ENCODE assay signal across 32 cellular contexts in genomic region chr4:114361249-114361648, GRCh38.
DNase-seq lines count a peak whose midpoint lies in the region; ATAC-seq and TF ChIP-seq lines count a peak whose summit lies in the region.
"Had no signal": no experiment of that assay in that cellular context is flagged by ENCODE, and none has a peak within 500 bp of the region (broad histone marks: within the 10 kb centered on the region; RNA-seq: fewer than 3 reads in every experiment).

No MANE protein-coding gene starts in this region.

- no peaks in the 10 kb centered on the region for H3K9me3 Mint-ChIP-seq in osteocyte (ENCODE audit: unreplicated experiment)
- H3K9me3 Mint-ChIP-seq: activated T-cell treated with anti-CD3 and anti-CD28 coated beads, Interleukin-2, amount 50 U/mL, for 24 hours; T-cell; WTC11 had no signal

- H3K36me3 ChIP-seq in adipocyte (ENCODE audit: control insufficient read depth, insufficient read depth, low read length, severe bottlenecking): no peaks in the 10 kb centered on the region
- no peaks in the 10 kb centered on the region for H3K36me3 ChIP-seq in left lung
- H3K36me3 ChIP-seq: BLaER1, heart left ventricle, Peyer's patch, stomach, uterus had no signal

- no peaks in the 10 kb centered on the region for H3K9me3 ChIP-seq in adipocyte (ENCODE audit: control insufficient read depth, low read length)
- no peaks in the 10 kb centered on the region for H3K9me3 ChIP-seq in left lung
- H3K9me3 ChIP-seq: BLaER1, heart left ventricle, Peyer's patch, psoas muscle, stomach, uterus had no signal

- H3K4me1 ChIP-seq in adipocyte (ENCODE audit: control insufficient read depth, insufficient read depth, low read length) (no peaks in the 10 kb centered on the region), left lung (no peaks in the 10 kb centered on the region)
- H3K4me1 ChIP-seq: Peyer's patch, psoas muscle, stomach, uterus had no signal

- H3K4me3 ChIP-seq in adipocyte (ENCODE audit: low read length) (no peak overlapping the region), left lung (no peak overlapping the region)
- H3K4me3 ChIP-seq: BLaER1, heart left ventricle, Peyer's patch, psoas muscle, stomach, uterus had no signal

- no peak overlapping the region for H3K9ac ChIP-seq in adipocyte (ENCODE audit: low read length)
- H3K9ac ChIP-seq: BLaER1 had no signal

- no peaks in the 10 kb centered on the region for H3K36me3 Mint-ChIP-seq in osteocyte (ENCODE audit: unreplicated experiment)
- H3K36me3 Mint-ChIP-seq: activated naive CD8-positive, alpha-beta T cell treated with anti-CD3 and anti-CD28 coated beads, Interleukin-2, amount 10 ng/mL, durations not matched to agents 7 days and 5 days; naive thymus-derived CD4-positive, alpha-beta T cell; T-cell; WTC11 had no signal

- no peaks in the 10 kb centered on the region for H3K27me3 Mint-ChIP-seq in osteocyte (ENCODE audit: unreplicated experiment)

- peaks cover 52% of the 10 kb centered on the region for H3K4me1 Mint-ChIP-seq in osteocyte (ENCODE audit: unreplicated experiment)

- intact Hi-C loops in left lung (cut with DNase I): no loop called here

- H3K4me3 Mint-ChIP-seq in osteocyte (ENCODE audit: unreplicated experiment): peak overlapping the region; percentile 60
- H3K4me3 Mint-ChIP-seq: activated naive CD8-positive, alpha-beta T cell treated with anti-CD3 and anti-CD28 coated beads, Interleukin-2, amount 10 ng/mL, durations not matched to agents 7 days and 5 days; activated T-cell treated with anti-CD3 and anti-CD28 coated beads, Interleukin-2, amount 50 U/mL, for 24 hours; naive thymus-derived CD4-positive, alpha-beta T cell; T-cell; WTC11 had no signal

- ATAC-seq in GM18867 (IDR thresholded peaks at IDR 0.05; ENCODE audit: unreplicated experiment) (peak; percentile 59), HG03460 (IDR thresholded peaks at IDR 0.05; ENCODE audit: unreplicated experiment) (no peak), GM21381 (IDR thresholded peaks at IDR 0.05; ENCODE audit: unreplicated experiment) (no peak), left lung (no peak)
- ATAC-seq: heart left ventricle; naive thymus-derived CD4-positive, alpha-beta T cell; psoas muscle; sciatic nerve; T-cell; WTC11 had no signal

- no peak overlapping the region for H3K27ac ChIP-seq in left lung
- H3K27ac ChIP-seq: BLaER1, heart left ventricle, Peyer's patch, psoas muscle, stomach, uterus had no signal

- TF ChIP-seq CTCF in osteocyte (IDR thresholded peaks at IDR 0.05) (no peak), left lung (IDR thresholded peaks at IDR 0.05) (no peak)

- DNase-seq in LHCN-M2 (ENCODE audit: low read depth): peak; percentile 5
- peak; percentile 17 for DNase-seq in adipocyte (ENCODE audit: low read depth)
- DNase-seq in osteocyte (ENCODE audit: extremely low spot score, unreplicated experiment): no peak
- DNase-seq in left lung: no peak
- DNase-seq: activated CD4-positive, alpha-beta T cell treated with anti-CD3 and anti-CD28 coated beads, Interleukin-2, amount 50 U/mL, for 1 hour; activated effector memory CD4-positive, alpha-beta T cell treated with anti-CD3 and anti-CD28 coated beads, Interleukin-2, amount 50 U/mL, for 16 hours; activated naive CD8-positive, alpha-beta T cell treated with anti-CD3 and anti-CD28 coated beads, Interleukin-2, amount 10 ng/mL, durations not matched to agents 7 days and 5 days; activated T-cell treated with anti-CD3 and anti-CD28 coated beads, Interleukin-2, amount 50 U/mL, for 24 hours; caudate nucleus; erythroblast; foreskin fibroblast; heart left ventricle; kidney; midbrain; naive thymus-derived CD4-positive, alpha-beta T cell; NCI-H1417; NCI-H2029; NCI-H2227 treated with DMSO at 0.1 percent for 48 hours; NCI-H526; Peyer's patch; psoas muscle; SHP77 treated with DMSO at 0.1 percent for 48 hours; stimulated activated CD4-positive, alpha-beta T cell treated with anti-CD3 and anti-CD28 coated beads, Interleukin-4, amount 100 ng/mL, for 1 hour; stomach; T-cell; uterus had no signal

- peak overlapping the region; percentile 63 for H3K27ac Mint-ChIP-seq in osteocyte (ENCODE audit: unreplicated experiment)
- H3K27ac Mint-ChIP-seq: activated naive CD8-positive, alpha-beta T cell treated with anti-CD3 and anti-CD28 coated beads, Interleukin-2, amount 10 ng/mL, durations not matched to agents 7 days and 5 days; activated T-cell treated with anti-CD3 and anti-CD28 coated beads, Interleukin-2, amount 50 U/mL, for 24 hours; naive thymus-derived CD4-positive, alpha-beta T cell; T-cell; WTC11 had no signal

- H3K27me3 ChIP-seq in adipocyte (replicated peaks; ENCODE audit: control insufficient read depth, insufficient read depth, low read length): no peaks in the 10 kb centered on the region
- no peaks in the 10 kb centered on the region for H3K27me3 ChIP-seq in left lung
- H3K27me3 ChIP-seq: BLaER1, heart left ventricle, Peyer's patch, stomach, uterus had no signal

Comparison
In these comparisons a context has a peak if more than half of its experiments do, and no peak if none do; other contexts are left out.
1. DNase-seq: peak in LHCN-M2 (single experiment) and adipocyte (single experiment); none in osteocyte (single experiment) and left lung (0 of 2).